In genomic region chr15:25693321-25694237, GRCh38 we compare ENCODE assay signal across 8 cellular contexts.
DNase-seq lines count a peak whose midpoint lies in the region; ATAC-seq and TF ChIP-seq lines count a peak whose summit lies in the region.

No MANE protein-coding gene starts in this region.

- DNase-seq in PC-9 (no peak), brain microvascular endothelial cell (peak; percentile 14), mesendoderm (peak; percentile 66), RKO (ENCODE audit: low spot score) (no peak)

- H3K4ac ChIP-seq in mesendoderm (ENCODE audit: low read depth, low read length), result no peak overlapping the region

- no peak overlapping the region for H2AK5ac ChIP-seq in mesendoderm (ENCODE audit: low read length)

- H2BK5ac ChIP-seq in mesendoderm (ENCODE audit: low read length), result no peak overlapping the region

- H4K5ac ChIP-seq in mesendoderm (ENCODE audit: low read length), result no peak overlapping the region

- no peaks in the 10 kb centered on the region for H3K79me2 ChIP-seq in PC-9 (ENCODE audit: low read depth)
- H3K79me2 ChIP-seq in mesendoderm (ENCODE audit: control insufficient read depth, insufficient read depth, low read length), result no peaks in the 10 kb centered on the region

- no peaks in the 10 kb centered on the region for H3K4me1 ChIP-seq in PC-9 (replicated peaks; ENCODE audit: insufficient read depth)
- H3K4me1 ChIP-seq in mesendoderm (ENCODE audit: control insufficient read depth, low read depth, low read length), result no peaks in the 10 kb centered on the region

- H3K79me1 ChIP-seq in mesendoderm (ENCODE audit: low read length), result no peaks in the 10 kb centered on the region

- no peak overlapping the region for H3K56ac ChIP-seq in mesendoderm (ENCODE audit: low read length)

- no peaks in the 10 kb centered on the region for H3K9me3 ChIP-seq in PC-9 (ENCODE audit: insufficient read depth, low read depth)

- no peaks in the 10 kb centered on the region for H3K9me2 ChIP-seq in PC-9 (ENCODE audit: insufficient read depth)

- no peaks in the 10 kb centered on the region for H3F3A ChIP-seq in PC-9 (ENCODE audit: insufficient read depth, low read depth)

- POLR2A ChIA-PET in PC-9 (lab: Charles Lee; ENCODE audit: unreplicated experiment), result no interaction called here

- H2AFZ ChIP-seq in PC-9, result no peak overlapping the region

- H3K27me3 ChIP-seq in PC-9 (ENCODE audit: insufficient read depth, low read depth) (peaks cover 19% of the 10 kb centered on the region), brain microvascular endothelial cell (replicated peaks) (no peaks in the 10 kb centered on the region), mesendoderm (ENCODE audit: insufficient read depth, low read length, poor library complexity) (no peaks in the 10 kb centered on the region)

- H3K9ac ChIP-seq in mesendoderm (ENCODE audit: low read length), result no peak overlapping the region

- H3K18ac ChIP-seq in mesendoderm (ENCODE audit: low read length), result no peak overlapping the region

- no peaks in the 10 kb centered on the region for H4K20me1 ChIP-seq in PC-9 (ENCODE audit: insufficient read depth)

- no peak overlapping the region for H2BK120ac ChIP-seq in mesendoderm (ENCODE audit: low read depth, low read length)

- H3K4me2 ChIP-seq in PC-9 (no peak overlapping the region), mesendoderm (ENCODE audit: low read length) (no peak overlapping the region)

- H3K36me3 ChIP-seq in PC-9 (ENCODE audit: low read depth), result no peaks in the 10 kb centered on the region
- H3K36me3 ChIP-seq in brain microvascular endothelial cell (replicated peaks), result no peaks in the 10 kb centered on the region
- H3K36me3 ChIP-seq in mesendoderm (ENCODE audit: control insufficient read depth, insufficient read depth, low read length), result no peaks in the 10 kb centered on the region

- CTCF ChIA-PET in PC-9 (lab: Charles Lee), result no interaction called here

- H2BK15ac ChIP-seq in mesendoderm (replicated peaks; ENCODE audit: low read depth), result no peak overlapping the region

- H3K27ac ChIP-seq in PC-9 (no peak overlapping the region), brain microvascular endothelial cell (no peak overlapping the region), mesendoderm (ENCODE audit: low read depth, low read length) (no peak overlapping the region)

- no peak overlapping the region for H3K23ac ChIP-seq in mesendoderm (ENCODE audit: low read length)

- H3K4me3 ChIP-seq in PC-9 (no peak overlapping the region), brain microvascular endothelial cell (ENCODE audit: low read depth, low read length) (no peak overlapping the region), mesendoderm (ENCODE audit: low read length) (no peak overlapping the region)

- ATAC-seq in HG03342 (IDR thresholded peaks at IDR 0.05; ENCODE audit: unreplicated experiment), result no peak
- no peak for ATAC-seq in GM21717 (IDR thresholded peaks at IDR 0.05; ENCODE audit: unreplicated experiment)
- no peak for ATAC-seq in HG03159 (IDR thresholded peaks at IDR 0.05; ENCODE audit: unreplicated experiment)

- in situ Hi-C loops in brain microvascular endothelial cell (cut with HindIII; ENCODE audit: low pct_ligation_motif_present, low sequenced_read_pairs), result no loop called here

- TF ChIP-seq CTCF in GM12874 (IDR thresholded peaks at IDR 0.05; ENCODE audit: insufficient read depth, low read depth, low read length), result peak; percentile 88
- TF ChIP-seq CTCF in PC-9 (conservative IDR thresholded peaks at IDR 0.05), result peak; percentile 31; the same call in 1 of the 2 replicates
- TF ChIP-seq CTCF in brain microvascular endothelial cell (IDR thresholded peaks at IDR 0.05; ENCODE audit: low read depth, low read length, missing control alignments), result peak; percentile 82

- no TSS peak for BruUV-seq in PC-9 (replicated peaks; lab: Mats Ljungman, UMichigan)

- H4K8ac ChIP-seq in mesendoderm (ENCODE audit: low read depth, low read length), result no peak overlapping the region

- no CpG with 5 or more reads among the region's 19 CpGs for WGBS in mesendoderm (ENCODE audit: extremely low coverage, insufficient coverage, low lambda C conversion rate)

- intact Hi-C loops in PC-9 (cut with micrococcal nuclease; ENCODE audit: unreplicated experiment), result no loop called here

Comparison
In these comparisons a context has a peak if more than half of its experiments do, and no peak if none do; other contexts are left out.
1. CTCF ChIP-seq: peak in every context shown above with its lines; median percentile 88 in GM12874; 82 in brain microvascular endothelial cell; 31 in PC-9.
2. DNase-seq: peak in brain microvascular endothelial cell (single experiment) and mesendoderm (single experiment); none in PC-9 (0 of 2) and RKO (single experiment).